In genomic region chr1:158992787-158993312, GRCh38 we compare ENCODE assay signal across 15 cellular contexts. TPM values are rescaled to one million over a fixed set of nuclear protein-coding genes. Genes with fewer than 3 reads are reported as not detected.
DNase-seq lines count a peak whose midpoint lies in the region; ATAC-seq lines count a peak whose summit lies in the region.
"Had no signal": no experiment of that assay in that cellular context is flagged by ENCODE, and none has a peak within 500 bp of the region (broad histone marks: within the 10 kb centered on the region; RNA-seq: fewer than 3 reads in every experiment).

No MANE protein-coding gene starts in this region.

- peak; percentile 51 for ATAC-seq in activated CD4-positive, alpha-beta T cell treated with anti-CD3 and anti-CD28 coated beads for 36 hours
- peak; percentile 53 for ATAC-seq in stimulated activated effector memory CD8-positive, alpha-beta T cell treated with anti-CD3 and anti-CD28 coated beads, Interleukin-12 subunit alpha, Interleukin-12 subunit beta, amount 100 ng/mL, for 72 hours
- ATAC-seq in GM21786 (IDR thresholded peaks at IDR 0.05; ENCODE audit: unreplicated experiment), result no peak

- POLR2A ChIA-PET in activated CD4-positive, alpha-beta T cell treated with anti-CD3 and anti-CD28 coated beads for 36 hours (lab: Charles Lee), result interaction anchor here (0.7 kb wide), 1 partner anchor 10 kb away, joined by 3 read pairs; no protein-coding TSS in a partner anchor
- POLR2A ChIA-PET in activated CD4-positive, alpha-beta T cell treated with anti-CD3 and anti-CD28 coated beads, Interleukin-2, amount 10 ng/mL, durations not matched to agents 7 days and 5 days (lab: Charles Lee), result no interaction called here

- no peak overlapping the region for H3K27ac Mint-ChIP-seq in activated CD4-positive, alpha-beta T cell treated with anti-CD3 and anti-CD28 coated beads for 36 hours
- H3K27ac Mint-ChIP-seq in activated CD4-positive, alpha-beta T cell treated with anti-CD3 and anti-CD28 coated beads, Interleukin-2, amount 10 ng/mL, durations not matched to agents 7 days and 5 days, result no peak overlapping the region
- peak overlapping the region; percentile 26 for H3K27ac Mint-ChIP-seq in activated naive CD4-positive, alpha-beta T cell treated with anti-CD3 and anti-CD28 coated beads for 36 hours
- H3K27ac Mint-ChIP-seq in stimulated activated effector memory CD8-positive, alpha-beta T cell treated with anti-CD3 and anti-CD28 coated beads, Interleukin-12 subunit alpha, Interleukin-12 subunit beta, amount 100 ng/mL, for 72 hours, result no peak overlapping the region
- H3K27ac Mint-ChIP-seq: HFFc6 had no signal

- no peak overlapping the region for H3K4me3 Mint-ChIP-seq in activated CD4-positive, alpha-beta T cell treated with anti-CD3 and anti-CD28 coated beads for 36 hours
- no peak overlapping the region for H3K4me3 Mint-ChIP-seq in activated CD4-positive, alpha-beta T cell treated with anti-CD3 and anti-CD28 coated beads, Interleukin-2, amount 10 ng/mL, durations not matched to agents 7 days and 5 days
- no peak overlapping the region for H3K4me3 Mint-ChIP-seq in activated naive CD4-positive, alpha-beta T cell treated with anti-CD3 and anti-CD28 coated beads for 36 hours
- H3K4me3 Mint-ChIP-seq in stimulated activated effector memory CD8-positive, alpha-beta T cell treated with anti-CD3 and anti-CD28 coated beads, Interleukin-12 subunit alpha, Interleukin-12 subunit beta, amount 100 ng/mL, for 72 hours, result no peak overlapping the region
- H3K4me3 Mint-ChIP-seq: HFFc6 had no signal

- H3K27me3 Mint-ChIP-seq in activated CD4-positive, alpha-beta T cell treated with anti-CD3 and anti-CD28 coated beads for 36 hours, result peaks cover 2% of the 10 kb centered on the region
- H3K27me3 Mint-ChIP-seq in activated CD4-positive, alpha-beta T cell treated with anti-CD3 and anti-CD28 coated beads, Interleukin-2, amount 10 ng/mL, durations not matched to agents 7 days and 5 days, result no peaks in the 10 kb centered on the region
- no peaks in the 10 kb centered on the region for H3K27me3 Mint-ChIP-seq in activated naive CD4-positive, alpha-beta T cell treated with anti-CD3 and anti-CD28 coated beads for 36 hours (ENCODE audit: low read depth)
- H3K27me3 Mint-ChIP-seq: CD8-positive, alpha-beta memory T cell had no signal

- CTCF ChIA-PET in activated CD4-positive, alpha-beta T cell treated with anti-CD3 and anti-CD28 coated beads for 36 hours (lab: Charles Lee), result no interaction called here
- CTCF ChIA-PET in activated CD4-positive, alpha-beta T cell treated with anti-CD3 and anti-CD28 coated beads, Interleukin-2, amount 10 ng/mL, durations not matched to agents 7 days and 5 days (lab: Charles Lee), result no interaction called here
- CTCF ChIA-PET in activated naive CD4-positive, alpha-beta T cell treated with anti-CD3 and anti-CD28 coated beads for 36 hours (lab: Charles Lee), result interaction anchor here (0.6 kb wide), 1 partner anchor 342 kb away, joined by 3 read pairs; no protein-coding TSS in a partner anchor

- H3K4me1 Mint-ChIP-seq in activated CD4-positive, alpha-beta T cell treated with anti-CD3 and anti-CD28 coated beads for 36 hours, result peaks cover 15% of the 10 kb centered on the region
- H3K4me1 Mint-ChIP-seq in activated CD4-positive, alpha-beta T cell treated with anti-CD3 and anti-CD28 coated beads, Interleukin-2, amount 10 ng/mL, durations not matched to agents 7 days and 5 days, result peaks cover 23% of the 10 kb centered on the region
- peaks cover 31% of the 10 kb centered on the region for H3K4me1 Mint-ChIP-seq in activated naive CD4-positive, alpha-beta T cell treated with anti-CD3 and anti-CD28 coated beads for 36 hours (ENCODE audit: low read depth)
- H3K4me1 Mint-ChIP-seq in stimulated activated effector memory CD8-positive, alpha-beta T cell treated with anti-CD3 and anti-CD28 coated beads, Interleukin-12 subunit alpha, Interleukin-12 subunit beta, amount 100 ng/mL, for 72 hours, result peaks cover 23% of the 10 kb centered on the region

- no peak for DNase-seq in activated CD4-positive, alpha-beta T cell treated with anti-CD3 and anti-CD28 coated beads for 36 hours
- DNase-seq in activated CD4-positive, alpha-beta T cell treated with anti-CD3 and anti-CD28 coated beads, Interleukin-2, amount 10 ng/mL, durations not matched to agents 7 days and 5 days, result no peak
- peak; percentile 55 for DNase-seq in activated naive CD4-positive, alpha-beta T cell treated with anti-CD3 and anti-CD28 coated beads for 36 hours
- no peak for DNase-seq in activated naive CD4-positive, alpha-beta T cell (lab: John Stamatoyannopoulos, UW)
- DNase-seq in activated naive CD4-positive, alpha-beta T cell treated with anti-CD3 and anti-CD28 coated beads, Interleukin-2, amount 50 U/mL, for 16 hours, result peak; percentile 17
- DNase-seq in stimulated activated effector memory CD8-positive, alpha-beta T cell treated with anti-CD3 and anti-CD28 coated beads, Interleukin-12 subunit alpha, Interleukin-12 subunit beta, amount 100 ng/mL, for 72 hours (ENCODE audit: low spot score in 2 of 2), result no peak
- DNase-seq in COLO668 (lab: John Stamatoyannopoulos, UW; ENCODE audit: unreplicated experiment), result no peak
- DNase-seq: 8988T; AML-193; CD8-positive, alpha-beta memory T cell; DMS53; GF-D8; HCEC 1CT; HFFc6 had no signal

- peaks cover 31% of the 10 kb centered on the region for H3K36me3 Mint-ChIP-seq in activated CD4-positive, alpha-beta T cell treated with anti-CD3 and anti-CD28 coated beads for 36 hours (ENCODE audit: low read depth)
- H3K36me3 Mint-ChIP-seq in activated CD4-positive, alpha-beta T cell treated with anti-CD3 and anti-CD28 coated beads, Interleukin-2, amount 10 ng/mL, durations not matched to agents 7 days and 5 days (ENCODE audit: low read depth), result peaks cover 31% of the 10 kb centered on the region
- peaks cover 24% of the 10 kb centered on the region for H3K36me3 Mint-ChIP-seq in activated naive CD4-positive, alpha-beta T cell treated with anti-CD3 and anti-CD28 coated beads for 36 hours (ENCODE audit: low read depth)
- peaks cover 5% of the 10 kb centered on the region for H3K36me3 Mint-ChIP-seq in stimulated activated effector memory CD8-positive, alpha-beta T cell treated with anti-CD3 and anti-CD28 coated beads, Interleukin-12 subunit alpha, Interleukin-12 subunit beta, amount 100 ng/mL, for 72 hours

- peaks cover 17% of the 10 kb centered on the region for H3K9me3 Mint-ChIP-seq in activated CD4-positive, alpha-beta T cell treated with anti-CD3 and anti-CD28 coated beads for 36 hours (ENCODE audit: low read depth)
- H3K9me3 Mint-ChIP-seq in activated CD4-positive, alpha-beta T cell treated with anti-CD3 and anti-CD28 coated beads, Interleukin-2, amount 10 ng/mL, durations not matched to agents 7 days and 5 days, result peaks cover 30% of the 10 kb centered on the region
- peaks cover 23% of the 10 kb centered on the region for H3K9me3 Mint-ChIP-seq in activated naive CD4-positive, alpha-beta T cell treated with anti-CD3 and anti-CD28 coated beads for 36 hours
- peaks cover 9% of the 10 kb centered on the region for H3K9me3 Mint-ChIP-seq in stimulated activated effector memory CD8-positive, alpha-beta T cell treated with anti-CD3 and anti-CD28 coated beads, Interleukin-12 subunit alpha, Interleukin-12 subunit beta, amount 100 ng/mL, for 72 hours
- H3K9me3 Mint-ChIP-seq: HFFc6 had no signal

- intact Hi-C loops in activated CD4-positive, alpha-beta T cell treated with anti-CD3 and anti-CD28 coated beads for 36 hours (cut with DNase I, micrococcal nuclease), result loop anchor here in 1 of 2 experiments (10.0 kb wide), 1 partner anchor 338 kb away; no protein-coding TSS in a partner anchor
- intact Hi-C loops in activated naive CD4-positive, alpha-beta T cell treated with anti-CD3 and anti-CD28 coated beads for 36 hours (cut with micrococcal nuclease), result loop anchor here (1.0 kb wide), 1 partner anchor 16 kb away; the partner anchor contains the start of gene IFI16

RNA-seq across cellular contexts. Expression of gene IFI16, which starts 16.9 kb away (rescaled TPM):
- 100 to 1,000 TPM; 263 to 308 TPM for total RNA-seq in activated CD4-positive, alpha-beta T cell treated with anti-CD3 and anti-CD28 coated beads for 36 hours
- 100 to 1,000 TPM; 300 to 342 TPM for total RNA-seq in activated CD4-positive, alpha-beta T cell treated with anti-CD3 and anti-CD28 coated beads, Interleukin-2, amount 10 ng/mL, durations not matched to agents 7 days and 5 days
- 100 to 1,000 TPM; 287 to 288 TPM for total RNA-seq in activated naive CD4-positive, alpha-beta T cell treated with anti-CD3 and anti-CD28 coated beads for 36 hours

Comparison
In these comparisons a context has a peak if more than half of its experiments do, and no peak if none do; other contexts are left out.
1. DNase-seq: peak in activated naive CD4-positive, alpha-beta T cell treated with anti-CD3 and anti-CD28 coated beads for 36 hours (single experiment) and activated naive CD4-positive, alpha-beta T cell treated with anti-CD3 and anti-CD28 coated beads, Interleukin-2, amount 50 U/mL, for 16 hours (single experiment); none in activated CD4-positive, alpha-beta T cell treated with anti-CD3 and anti-CD28 coated beads for 36 hours (single experiment), activated CD4-positive, alpha-beta T cell treated with anti-CD3 and anti-CD28 coated beads, Interleukin-2, amount 10 ng/mL, durations not matched to agents 7 days and 5 days (single experiment), activated naive CD4-positive, alpha-beta T cell (0 of 4), stimulated activated effector memory CD8-positive, alpha-beta T cell treated with anti-CD3 and anti-CD28 coated beads, Interleukin-12 subunit alpha, Interleukin-12 subunit beta, amount 100 ng/mL, for 72 hours (0 of 2) and COLO668 (single experiment).